Comparison of ENCODE assay signal across 8 cellular contexts in genomic region chr6:43369174-43370002, GRCh38. TPM values are rescaled to one million over a fixed set of nuclear protein-coding genes. Genes with fewer than 3 reads are reported as not detected.
A peak's percentile ranks its signal among the peaks of the same experiment; 100 is the strongest.
DNase-seq lines count a peak whose midpoint lies in the region; ATAC-seq, FAIRE-seq and TF ChIP-seq lines count a peak whose summit lies in the region.

A gene with protein sequence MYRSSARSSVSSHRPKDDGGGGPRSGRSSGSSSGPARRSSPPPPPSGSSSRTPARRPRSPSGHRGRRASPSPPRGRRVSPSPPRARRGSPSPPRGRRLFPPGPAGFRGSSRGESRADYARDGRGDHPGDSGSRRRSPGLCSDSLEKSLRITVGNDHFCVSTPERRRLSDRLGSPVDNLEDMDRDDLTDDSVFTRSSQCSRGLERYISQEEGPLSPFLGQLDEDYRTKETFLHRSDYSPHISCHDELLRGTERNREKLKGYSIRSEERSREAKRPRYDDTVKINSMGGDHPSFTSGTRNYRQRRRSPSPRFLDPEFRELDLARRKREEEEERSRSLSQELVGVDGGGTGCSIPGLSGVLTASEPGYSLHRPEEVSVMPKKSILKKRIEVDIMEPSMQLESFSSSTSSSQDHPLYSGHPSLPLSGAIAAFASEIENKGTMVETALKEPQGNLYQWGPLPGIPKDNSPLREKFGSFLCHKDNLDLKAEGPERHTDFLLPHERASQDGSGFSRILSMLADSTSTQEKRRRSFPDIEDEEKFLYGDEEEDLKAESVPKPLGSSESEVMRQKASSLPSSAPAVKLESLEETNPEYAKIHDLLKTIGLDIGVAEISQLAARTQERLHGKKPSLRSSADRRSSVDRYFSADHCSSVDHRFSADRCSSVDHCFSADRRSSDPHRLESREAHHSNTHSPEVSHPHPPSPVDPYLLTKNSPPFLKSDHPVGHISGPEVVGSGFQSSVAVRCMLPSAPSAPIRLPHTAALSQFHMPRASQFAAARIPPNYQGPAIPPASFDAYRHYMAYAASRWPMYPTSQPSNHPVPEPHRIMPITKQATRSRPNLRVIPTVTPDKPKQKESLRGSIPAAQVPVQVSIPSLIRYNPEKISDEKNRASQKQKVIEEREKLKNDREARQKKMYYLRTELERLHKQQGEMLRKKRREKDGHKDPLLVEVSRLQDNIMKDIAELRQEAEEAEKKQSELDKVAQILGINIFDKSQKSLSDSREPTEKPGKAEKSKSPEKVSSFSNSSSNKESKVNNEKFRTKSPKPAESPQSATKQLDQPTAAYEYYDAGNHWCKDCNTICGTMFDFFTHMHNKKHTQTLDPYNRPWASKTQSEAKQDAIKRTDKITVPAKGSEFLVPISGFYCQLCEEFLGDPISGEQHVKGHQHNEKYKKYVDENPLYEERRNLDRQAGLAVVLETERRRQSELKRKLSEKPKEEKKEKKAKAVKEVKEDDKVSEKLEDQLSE (N-terminal part only) (minus strand): TSS chr6:43369647. CDS start chr6:43369365, 282 bp downstream.

- peak within 1 kb of the TSS; percentile 66 for H3K4me3 ChIP-seq in kidney epithelial cell (ENCODE audit: low read depth, low read length)

- H3K4me1 Mint-ChIP-seq in chondrocyte (ENCODE audit: low read depth): peaks cover 32% of the 10 kb centered on the region

- FAIRE-seq in GM19239 (lab: Jason Lieb, UNC): peak; percentile 64

- H3K27ac Mint-ChIP-seq in chondrocyte (ENCODE audit: unreplicated experiment): peak within 1 kb of the TSS; percentile 89

- H3K27me3 ChIP-seq in kidney epithelial cell (ENCODE audit: control insufficient read depth, insufficient read depth, low read length): no peaks in the 10 kb centered on the region

- H3K27me3 Mint-ChIP-seq in chondrocyte (ENCODE audit: low read depth): no peaks in the 10 kb centered on the region

- no peaks in the 10 kb centered on the region for H3K36me3 ChIP-seq in kidney epithelial cell (ENCODE audit: control insufficient read depth, insufficient read depth, low read length)

- no peaks in the 10 kb centered on the region for H3K9me3 Mint-ChIP-seq in chondrocyte (ENCODE audit: low read depth)

- peak within 1 kb of the TSS; percentile 82 for H3K4me3 Mint-ChIP-seq in chondrocyte (ENCODE audit: unreplicated experiment)

- ATAC-seq in HG03442 (IDR thresholded peaks at IDR 0.05; ENCODE audit: unreplicated experiment): peak; percentile 82

- DNase-seq in Ammon's horn (ENCODE audit: low spot score) (peak; percentile 97), GM19239 (ENCODE audit: insufficient read length, low spot score) (peak; percentile 90), NCI-H524 (lab: John Stamatoyannopoulos, UW) (peak; percentile 95 to 96), chondrocyte (ENCODE audit: low spot score) (peak; percentile 99), kidney epithelial cell (ENCODE audit: low read depth) (peak; percentile 77)
- peak; percentile 91 to 93 for DNase-seq in activated CD4-positive, alpha-beta T cell treated with anti-CD3 and anti-CD28 coated beads for 24 hours (ENCODE audit: low read depth in 2 of 2)
- peak; percentile 96 for DNase-seq in stimulated activated CD4-positive, alpha-beta T cell treated with anti-CD3 and anti-CD28 coated beads, Interleukin-15, amount 100 ng/mL, for 24 hours

- peaks cover 7% of the 10 kb centered on the region for H3K36me3 Mint-ChIP-seq in chondrocyte (ENCODE audit: low read depth)

- TF ChIP-seq CTCF in chondrocyte (IDR thresholded peaks at IDR 0.05) (no peak), kidney epithelial cell (IDR thresholded peaks at IDR 0.05; ENCODE audit: insufficient read depth, low read length, poor library complexity, severe bottlenecking) (no peak)

RNA-seq across cellular contexts. Expression of the gene that starts here (rescaled TPM):
- total RNA-seq in chondrocyte: 18.7 to 23.6 TPM (median 19.8 TPM) in 3 replicates
- 11.2 and 12.3 TPM in 2 replicates for total RNA-seq in kidney epithelial cell

Comparison
In these comparisons a context has a peak if more than half of its experiments do, and no peak if none do; other contexts are left out.
1. Peak in every context shown above with its lines: DNase-seq, ATAC-seq and H3K4me3 ChIP-seq.